ENCODE assay signal across 14 cellular contexts in the genomic region with DNA sequence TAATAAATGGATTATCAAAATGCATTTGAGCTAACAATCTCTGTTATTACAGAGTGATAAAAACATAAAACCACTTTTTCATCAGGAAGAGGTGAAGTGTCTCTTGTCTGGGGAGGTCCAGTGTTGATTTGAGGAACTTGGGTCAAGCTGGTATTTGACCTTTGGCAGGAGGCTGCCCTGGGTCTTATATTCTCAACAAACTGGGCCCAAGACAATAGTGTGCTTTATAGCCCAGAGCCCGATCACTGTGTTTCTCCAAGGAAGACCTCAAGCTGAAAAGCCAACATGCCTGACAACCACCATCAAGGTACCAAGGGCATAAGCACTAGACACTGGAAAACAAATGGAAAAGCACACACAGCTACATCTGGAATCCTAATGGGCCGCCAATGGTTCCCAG.
DNase-seq lines count a peak whose midpoint lies in the region; ATAC-seq and TF ChIP-seq lines count a peak whose summit lies in the region.
"Had no signal": no experiment of that assay in that cellular context is flagged by ENCODE, and none has a peak within 500 bp of the region (broad histone marks: within the 10 kb centered on the region; RNA-seq: fewer than 3 reads in every experiment).

No MANE protein-coding gene starts in this region.

- DNase-seq in MCF 10A (ENCODE audit: unreplicated experiment): peak; percentile 1
- DNase-seq in breast epithelium (ENCODE audit: low spot score in 2 of 2): no peak
- DNase-seq in adipocyte (ENCODE audit: low read depth): no peak
- no peak for DNase-seq in aorta
- DNase-seq in amniotic stem cell (lab: John Stamatoyannopoulos, UW): no peak
- no peak for DNase-seq in EL
- DNase-seq in AG08395 (ENCODE audit: low spot score): no peak
- DNase-seq: NCI-H1105 treated with DMSO at 0.1 percent for 48 hours, NCI-H187 treated with DMSO at 0.1 percent for 48 hours, PC-9 had no signal

- no peak for ATAC-seq in aorta (ENCODE audit: low FRiP score)
- ATAC-seq: HCT116 had no signal

- TF ChIP-seq CTCF in MCF 10A (IDR thresholded peaks at IDR 0.05; ENCODE audit: unreplicated experiment): no peak
- TF ChIP-seq CTCF in breast epithelium (IDR thresholded peaks at IDR 0.05): no peak
- TF ChIP-seq CTCF in nephron (IDR thresholded peaks at IDR 0.05; ENCODE audit: unreplicated experiment in 3 of 3): no peak

- H3K27ac ChIP-seq in breast epithelium: no peak overlapping the region
- H3K27ac ChIP-seq in aorta (ENCODE audit: low read depth in 1 of 2, low read length in 2 of 2): peak overlapping the region; percentile 61 to 97
- H3K27ac ChIP-seq: 22Rv1, C4-2B, PC-9 had no signal

- no peak for TF ChIP-seq POLR2A in breast epithelium (IDR thresholded peaks at IDR 0.05)

- H3K27me3 ChIP-seq in breast epithelium (no peaks in the 10 kb centered on the region), adipocyte (replicated peaks; ENCODE audit: control insufficient read depth, insufficient read depth, low read length) (no peaks in the 10 kb centered on the region), aorta (ENCODE audit: control insufficient read depth in 1 of 2, insufficient read depth in 2 of 2, low read length in 1 of 2) (no peaks in the 10 kb centered on the region)

- POLR2A ChIA-PET in MCF 10A (lab: Yijun Ruan, JAX): interaction anchor here (0.8 to 1.7 kb wide), 6 partner anchors 9 to 137 kb away, joined by 3 to 13 read pairs (median 4); partner anchors contain the start of gene SLC25A21

- H3K36me3 ChIP-seq in breast epithelium: no peaks in the 10 kb centered on the region
- H3K36me3 ChIP-seq in adipocyte (ENCODE audit: control insufficient read depth, insufficient read depth, low read length, severe bottlenecking): no peaks in the 10 kb centered on the region
- no peaks in the 10 kb centered on the region for H3K36me3 ChIP-seq in aorta (ENCODE audit: control insufficient read depth in 1 of 2, insufficient read depth in 2 of 2, low read length in 1 of 2)

- H3K4me1 ChIP-seq in breast epithelium: no peaks in the 10 kb centered on the region
- H3K4me1 ChIP-seq in adipocyte (ENCODE audit: control insufficient read depth, insufficient read depth, low read length): peaks cover 31% of the 10 kb centered on the region
- H3K4me1 ChIP-seq in aorta (ENCODE audit: control insufficient read depth in 1 of 2, insufficient read depth in 2 of 2, low read length in 2 of 2): peaks cover 5 to 8% of the 10 kb centered on the region in 2 donors

- H3K36me3 Mint-ChIP-seq in MCF 10A (ENCODE audit: insufficient read depth, unreplicated experiment) (no peaks in the 10 kb centered on the region), nephron (ENCODE audit: low read depth) (no peaks in the 10 kb centered on the region)

- H3K9me3 Mint-ChIP-seq in MCF 10A (ENCODE audit: unreplicated experiment): no peaks in the 10 kb centered on the region
- H3K9me3 Mint-ChIP-seq in nephron: no peaks in the 10 kb centered on the region

- no peaks in the 10 kb centered on the region for H3K27me3 Mint-ChIP-seq in MCF 10A (ENCODE audit: insufficient read depth, unreplicated experiment)
- no peaks in the 10 kb centered on the region for H3K27me3 Mint-ChIP-seq in nephron (ENCODE audit: low read depth)

- CTCF ChIA-PET in MCF 10A (lab: Yijun Ruan, JAX): interaction anchor here (0.6 to 1.8 kb wide), 6 partner anchors 10 to 388 kb away, joined by 3 to 9 read pairs (median 4); no protein-coding TSS in a partner anchor

- H3K9ac ChIP-seq in adipocyte (ENCODE audit: low read length): peak overlapping the region; percentile 17

- 4 to 12% methylated on average over 2 of the region's 2 CpGs for WGBS in aorta, 2 donors

- intact Hi-C loops in MCF 10A (cut with micrococcal nuclease) (no loop called here), breast epithelium (cut with DNase I; ENCODE audit: low total_unique reads) (no loop called here), aorta (cut with DNase I) (loop anchor here (5.0 to 10.0 kb wide), 4 partner anchors 63 to 371 kb away; partner anchors contain the start of gene PAX9 (in 1 of the 2))

- H3K4me3 Mint-ChIP-seq in MCF 10A (ENCODE audit: unreplicated experiment) (no peak overlapping the region), nephron (no peak overlapping the region)

- BruUV-seq in MCF 10A (replicated peaks; lab: Mats Ljungman, UMichigan): no TSS peak

- H3K9me3 ChIP-seq in breast epithelium (no peaks in the 10 kb centered on the region), adipocyte (ENCODE audit: control insufficient read depth, low read length) (no peaks in the 10 kb centered on the region), aorta (ENCODE audit: control insufficient read depth, low read length) (no peaks in the 10 kb centered on the region)

- peaks cover 20% of the 10 kb centered on the region for H3K4me1 Mint-ChIP-seq in MCF 10A (ENCODE audit: insufficient read depth, unreplicated experiment)
- H3K4me1 Mint-ChIP-seq in nephron: peaks cover 45% of the 10 kb centered on the region

- H3K27ac Mint-ChIP-seq in MCF 10A (ENCODE audit: low read depth, unreplicated experiment): peak overlapping the region; percentile 85
- peak overlapping the region; percentile 35 to 81 (median 66) for H3K27ac Mint-ChIP-seq in nephron

- no peak overlapping the region for H3K4me3 ChIP-seq in breast epithelium
- peak overlapping the region; percentile 9 for H3K4me3 ChIP-seq in adipocyte (ENCODE audit: low read length)
- no peak overlapping the region for H3K4me3 ChIP-seq in aorta (ENCODE audit: low read length in 2 of 2)
- H3K4me3 ChIP-seq: PC-9 had no signal

Comparison
In these comparisons a context has a peak if more than half of its experiments do, and no peak if none do; other contexts are left out.
1. H3K27ac ChIP-seq: peak in aorta (2 of 2); none in breast epithelium (0 of 2).
2. intact Hi-C loops: an anchor here in aorta (5.0 to 10.0 kb wide); none called in MCF 10A and breast epithelium.